ENCODE assay signal across 9 cellular contexts in the genomic region with DNA sequence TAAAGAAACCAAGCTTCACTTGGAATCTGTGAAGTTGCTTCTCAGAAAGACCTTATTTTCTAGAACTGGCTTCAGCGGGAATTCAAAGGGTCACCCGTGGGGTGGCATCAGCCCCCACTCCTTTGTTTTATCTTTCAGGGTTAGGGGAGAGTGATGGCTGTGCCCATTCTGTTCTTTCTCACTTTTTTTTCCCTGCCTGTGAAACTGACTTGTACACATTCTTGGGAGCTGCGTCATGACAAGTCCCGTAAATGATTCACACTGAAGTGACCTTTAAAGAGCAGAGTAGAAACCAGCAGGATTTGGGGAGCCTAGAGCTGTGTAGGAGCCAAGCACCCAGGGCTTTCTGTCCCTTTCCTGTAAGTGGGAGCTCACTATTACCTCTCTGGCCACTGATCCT. TPM values are rescaled to one million over a fixed set of nuclear protein-coding genes. Genes with fewer than 3 reads are reported as not detected.
A peak's percentile ranks its signal among the peaks of the same experiment; 100 is the strongest.
DNase-seq lines count a peak whose midpoint lies in the region; ATAC-seq, FAIRE-seq and TF ChIP-seq lines count a peak whose summit lies in the region.
"Had no signal": no experiment of that assay in that cellular context is flagged by ENCODE, and none has a peak within 500 bp of the region (broad histone marks: within the 10 kb centered on the region; RNA-seq: fewer than 3 reads in every experiment).

No MANE protein-coding gene starts in this region.

- peaks cover 49% of the 10 kb centered on the region for H3F3A ChIP-seq in GM23248 (ENCODE audit: insufficient read depth)

- 0 to 1% methylated on average over 4 of the region's 4 CpGs for WGBS in GM23248 (ENCODE audit: low coverage in 1 of 2, low lambda C conversion rate in 2 of 2, missing lambda C conversion rate in 2 of 2), 2 experiments

- H3K4me3 ChIP-seq in GM23248: peak overlapping the region; percentile 69
- peak overlapping the region; percentile 35 for H3K4me3 ChIP-seq in astrocyte (ENCODE audit: insufficient read depth, low read depth, low read length)
- peak overlapping the region; percentile 31 for H3K4me3 ChIP-seq in skeletal muscle satellite cell (ENCODE audit: low read length)

- H2AFZ ChIP-seq in GM23248: peak overlapping the region; percentile 66; the same call in 1 of the 2 replicates
- H2AFZ ChIP-seq in astrocyte (ENCODE audit: low read depth, low read length): no peak overlapping the region

- H3K9ac ChIP-seq in GM23248: peak overlapping the region; percentile 77
- peak overlapping the region; percentile 80 for H3K9ac ChIP-seq in astrocyte (ENCODE audit: low read length)
- peak overlapping the region; percentile 67 for H3K9ac ChIP-seq in skeletal muscle satellite cell (ENCODE audit: low read depth, low read length)

- peak; percentile 96 for DNase-seq in GM23248
- peak; percentile 95 for DNase-seq in astrocyte (ENCODE audit: low read depth)
- peak; percentile 27 for DNase-seq in iPS-NIHi7 (ENCODE audit: extremely low spot score)
- no peak for DNase-seq in posterior cingulate gyrus
- no peak for DNase-seq in NCI-H82 (lab: John Stamatoyannopoulos, UW)
- DNase-seq in Kasumi-1 (lab: John Stamatoyannopoulos, UW): no peak
- DNase-seq: T-helper 1 cell had no signal

- no peaks in the 10 kb centered on the region for H3K27me3 Mint-ChIP-seq in astrocyte (ENCODE audit: low read depth, unreplicated experiment)

- in situ Hi-C loops in GM23248 (cut with MboI): loop anchor here (5.0 to 25.0 kb wide), 2 partner anchors 58 to 373 kb away; partner anchors contain the start of gene RWDD3

- H3K27me3 ChIP-seq in GM23248 (replicated peaks; ENCODE audit: insufficient read depth) (no peaks in the 10 kb centered on the region), astrocyte (ENCODE audit: insufficient read depth, low read length) (no peaks in the 10 kb centered on the region), skeletal muscle satellite cell (ENCODE audit: control insufficient read depth, insufficient read depth, low read length) (no peaks in the 10 kb centered on the region)

- no peaks in the 10 kb centered on the region for H3K36me3 Mint-ChIP-seq in astrocyte (ENCODE audit: low read depth, unreplicated experiment)

- TF ChIP-seq CTCF in astrocyte (IDR thresholded peaks at IDR 0.05; ENCODE audit: insufficient read depth, low read depth, low read length): no peak

- H3K27ac ChIP-seq in GM23248: peak overlapping the region; percentile 97
- H3K27ac ChIP-seq in astrocyte (ENCODE audit: low read depth, low read length): peak overlapping the region; percentile 97

- peak overlapping the region; percentile 96 for H3K4me2 ChIP-seq in GM23248 (ENCODE audit: unreplicated experiment)
- H3K4me2 ChIP-seq in astrocyte (ENCODE audit: low read length): peak overlapping the region; percentile 75
- peak overlapping the region; percentile 69 for H3K4me2 ChIP-seq in skeletal muscle satellite cell (ENCODE audit: low read length)

- H3K9me3 Mint-ChIP-seq in astrocyte (ENCODE audit: unreplicated experiment): no peaks in the 10 kb centered on the region

- H4K20me1 ChIP-seq in GM23248 (ENCODE audit: insufficient read depth) (no peaks in the 10 kb centered on the region), astrocyte (ENCODE audit: insufficient read depth, low read length) (no peaks in the 10 kb centered on the region)

- peaks cover 47% of the 10 kb centered on the region for H3K4me1 ChIP-seq in GM23248 (ENCODE audit: insufficient read depth)
- peaks cover 51% of the 10 kb centered on the region for H3K4me1 ChIP-seq in astrocyte (ENCODE audit: insufficient read depth, low read length)
- H3K4me1 ChIP-seq in skeletal muscle satellite cell (ENCODE audit: control insufficient read depth, insufficient read depth, low read length): peaks cover 46% of the 10 kb centered on the region

- peak overlapping the region; percentile 52 for H3K4me3 Mint-ChIP-seq in astrocyte (ENCODE audit: unreplicated experiment)

- intact Hi-C loops in posterior cingulate gyrus (cut with DNase I): no loop called here

- no peaks in the 10 kb centered on the region for H3K9me2 ChIP-seq in GM23248 (ENCODE audit: insufficient read depth)

- H3K36me3 ChIP-seq in GM23248 (ENCODE audit: low read depth): no peaks in the 10 kb centered on the region
- no peaks in the 10 kb centered on the region for H3K36me3 ChIP-seq in astrocyte (ENCODE audit: insufficient read depth, low read length)
- H3K36me3 ChIP-seq in skeletal muscle satellite cell (ENCODE audit: insufficient read depth, low read length): no peaks in the 10 kb centered on the region

- peak; percentile 13 for FAIRE-seq in astrocyte (lab: Jason Lieb, UNC)

- peaks cover 56% of the 10 kb centered on the region for H3K4me1 Mint-ChIP-seq in astrocyte (ENCODE audit: low read depth, unreplicated experiment)

- H3K9me3 ChIP-seq in GM23248 (ENCODE audit: low read depth) (no peaks in the 10 kb centered on the region), astrocyte (ENCODE audit: insufficient read depth, low read depth, low read length) (no peaks in the 10 kb centered on the region), skeletal muscle satellite cell (replicated peaks; ENCODE audit: low read length) (no peaks in the 10 kb centered on the region)

- H3K27ac Mint-ChIP-seq in astrocyte (ENCODE audit: unreplicated experiment): peak overlapping the region; percentile 99

- H3K79me2 ChIP-seq in GM23248 (ENCODE audit: insufficient read depth) (no peaks in the 10 kb centered on the region), astrocyte (ENCODE audit: insufficient read depth, low read length) (no peaks in the 10 kb centered on the region)

- ATAC-seq in HG02763 (IDR thresholded peaks at IDR 0.05; ENCODE audit: unreplicated experiment): no peak

RNA-seq across cellular contexts. Expression of gene SLC44A3, which starts 43.8 kb away (rescaled TPM):
- total RNA-seq in GM23248 (2014; rRNA removed; shearing (Covaris generic)): 1.6 and 3.3 TPM in 2 replicates
- polyA plus RNA-seq in GM23248 (2016; fragmentation: Nextera tagmentation; extraction: Ambion mirVana): 2.0 and 2.1 TPM in 2 replicates
- total RNA-seq in astrocyte: 3.7 and 4.7 TPM in 2 replicates
- total RNA-seq in skeletal muscle satellite cell (2012; rRNA removed): 0.44 and 1.0 TPM in 2 replicates

Comparison
In these comparisons a context has a peak if more than half of its experiments do, and no peak if none do; other contexts are left out.
1. DNase-seq: peak in GM23248 (single experiment), astrocyte (single experiment) and iPS-NIHi7 (single experiment); none in posterior cingulate gyrus (0 of 10), NCI-H82 (single experiment) and Kasumi-1 (0 of 2).
2. Peak in every context shown above with its lines, with median percentiles within 50 percentile points of each other: H3K4me2 ChIP-seq, H3K4me3 ChIP-seq and H3K9ac ChIP-seq.